Comparison of ENCODE assay signal across 21 cellular contexts in genomic region chr20:51656726-51657260, GRCh38.
"Had no signal": no experiment of that assay in that cellular context is flagged by ENCODE, and none has a peak within 500 bp of the region (broad histone marks: within the 10 kb centered on the region; RNA-seq: fewer than 3 reads in every experiment).

No MANE protein-coding gene starts in this region.

- H3K36me3 Mint-ChIP-seq: stimulated activated naive B cell treated with anti-CD40 and anti-IgM and Interleukin-4, amounts not matched to agents 10 μg/mL and 1 μg/mL and 100 μg/mL, for 72 hours had no signal

- H3K4me3 ChIP-seq: lung, psoas muscle, spleen, testis, transverse colon had no signal

- ATAC-seq: foreskin keratinocyte; left ventricle myocardium superior; sciatic nerve; stimulated activated naive B cell treated with anti-CD40 and anti-IgM and Interleukin-4, amounts not matched to agents 10 μg/mL and 1 μg/mL and 100 μg/mL, for 72 hours; stimulated activated naive CD8-positive, alpha-beta T cell treated with anti-CD3 and anti-CD28 coated beads, Interleukin-15, amount 100 ng/mL, for 72 hours had no signal

- DNase-seq: effector memory CD4-positive, alpha-beta T cell; erythroblast; foreskin keratinocyte; immature natural killer cell; left ventricle myocardium superior; mesenchymal stem cell; midbrain; psoas muscle; retina; spleen; stimulated activated CD4-positive, alpha-beta T cell treated with anti-CD3 and anti-CD28 coated beads, Interleukin-15, amount 100 ng/mL, for 24 hours; stimulated activated CD4-positive, alpha-beta T cell treated with anti-CD3 and anti-CD28 coated beads, Interleukin-1b, Interleukin-23, amount 100 ng/mL, for 48 hours; stimulated activated CD4-positive, alpha-beta T cell treated with anti-CD3 and anti-CD28 coated beads, Interleukin-4, amount 100 ng/mL, for 24 hours; stimulated activated naive B cell treated with anti-CD40 and anti-IgM and Interleukin-4, amounts not matched to agents 10 μg/mL and 1 μg/mL and 100 μg/mL, for 72 hours; stimulated activated naive CD8-positive, alpha-beta T cell treated with anti-CD3 and anti-CD28 coated beads, Interleukin-15, amount 100 ng/mL, for 72 hours; testis; transverse colon had no signal

- H3K9me3 Mint-ChIP-seq: immature natural killer cell; nephron; stimulated activated naive B cell treated with anti-CD40 and anti-IgM and Interleukin-4, amounts not matched to agents 10 μg/mL and 1 μg/mL and 100 μg/mL, for 72 hours; stimulated activated naive CD8-positive, alpha-beta T cell treated with anti-CD3 and anti-CD28 coated beads, Interleukin-15, amount 100 ng/mL, for 72 hours had no signal

- H3K9me3 ChIP-seq: psoas muscle, spleen, testis, transverse colon had no signal

- H3K4me1 Mint-ChIP-seq: stimulated activated naive B cell treated with anti-CD40 and anti-IgM and Interleukin-4, amounts not matched to agents 10 μg/mL and 1 μg/mL and 100 μg/mL, for 72 hours had no signal

- H3K4me3 Mint-ChIP-seq: immature natural killer cell; nephron; stimulated activated naive B cell treated with anti-CD40 and anti-IgM and Interleukin-4, amounts not matched to agents 10 μg/mL and 1 μg/mL and 100 μg/mL, for 72 hours; stimulated activated naive CD8-positive, alpha-beta T cell treated with anti-CD3 and anti-CD28 coated beads, Interleukin-15, amount 100 ng/mL, for 72 hours had no signal

- H3K4me1 ChIP-seq: testis, transverse colon had no signal

- H3K27ac ChIP-seq: foreskin keratinocyte, parathyroid adenoma, psoas muscle, spleen, testis, transverse colon had no signal

- H3K27me3 ChIP-seq: foreskin keratinocyte, spleen, testis, transverse colon had no signal

- H3K27me3 Mint-ChIP-seq: stimulated activated naive B cell treated with anti-CD40 and anti-IgM and Interleukin-4, amounts not matched to agents 10 μg/mL and 1 μg/mL and 100 μg/mL, for 72 hours; stimulated activated naive CD8-positive, alpha-beta T cell treated with anti-CD3 and anti-CD28 coated beads, Interleukin-15, amount 100 ng/mL, for 72 hours had no signal

- H3K27ac Mint-ChIP-seq: immature natural killer cell; nephron; stimulated activated naive B cell treated with anti-CD40 and anti-IgM and Interleukin-4, amounts not matched to agents 10 μg/mL and 1 μg/mL and 100 μg/mL, for 72 hours; stimulated activated naive CD8-positive, alpha-beta T cell treated with anti-CD3 and anti-CD28 coated beads, Interleukin-15, amount 100 ng/mL, for 72 hours had no signal
